Comparison of ENCODE assay signal across 17 cellular contexts in genomic region chr10:133123746-133124356, GRCh38. TPM values are rescaled to one million over a fixed set of nuclear protein-coding genes. Genes with fewer than 3 reads are reported as not detected.
DNase-seq lines count a peak whose midpoint lies in the region; ATAC-seq and TF ChIP-seq lines count a peak whose summit lies in the region.
"Had no signal": no experiment of that assay in that cellular context is flagged by ENCODE, and none has a peak within 500 bp of the region (broad histone marks: within the 10 kb centered on the region; RNA-seq: fewer than 3 reads in every experiment).

No MANE protein-coding gene starts in this region.

- no peak overlapping the region for H4K91ac ChIP-seq in neuronal stem cell (ENCODE audit: low read depth, low read length, poor library complexity)

- H3K36me3 ChIP-seq in BE2C (no peaks in the 10 kb centered on the region), neuronal stem cell (replicated peaks in 1 of 2; ENCODE audit: control insufficient read depth in 2 of 2, insufficient read depth in 2 of 2, low read length in 2 of 2) (no peaks in the 10 kb centered on the region)
- H3K36me3 ChIP-seq: BLaER1, HAP-1 had no signal

- H4K8ac ChIP-seq in neuronal stem cell (ENCODE audit: low read depth, low read length), result no peak overlapping the region

- H3K9ac ChIP-seq in neuronal stem cell (ENCODE audit: low read depth, low read length, poor library complexity), result peak overlapping the region; percentile 64
- H3K9ac ChIP-seq: BLaER1 had no signal

- peak overlapping the region; percentile 79 for H2AK5ac ChIP-seq in neuronal stem cell (ENCODE audit: low read depth, low read length)

- H3K27me3 Mint-ChIP-seq in chondrocyte (ENCODE audit: low read depth), result peaks cover 17% of the 10 kb centered on the region

- ATAC-seq in activated CD4-positive, CD25-positive, alpha-beta regulatory T cell treated with anti-CD3 and anti-CD28 coated beads, Interleukin-2, amount 50 U/mL, for 24 hours, result no peak
- no peak for ATAC-seq in GM18907 (IDR thresholded peaks at IDR 0.05; ENCODE audit: unreplicated experiment)
- ATAC-seq in HG02885 (IDR thresholded peaks at IDR 0.05; ENCODE audit: poor library complexity, unreplicated experiment), result no peak

- no peak overlapping the region for H3K27ac Mint-ChIP-seq in chondrocyte (ENCODE audit: unreplicated experiment)

- no peak overlapping the region for H3K23ac ChIP-seq in neuronal stem cell (ENCODE audit: low read depth, low read length, poor library complexity)

- peak overlapping the region; percentile 93 for H2BK15ac ChIP-seq in neuronal stem cell (ENCODE audit: low read length)

- H3K18ac ChIP-seq in neuronal stem cell (ENCODE audit: low read length), result peak overlapping the region; percentile 57

- peak overlapping the region; percentile 94 for H2BK12ac ChIP-seq in neuronal stem cell (ENCODE audit: low read length)

- H3K4me1 ChIP-seq in BE2C, result no peaks in the 10 kb centered on the region
- H3K4me1 ChIP-seq in neuronal stem cell (ENCODE audit: control insufficient read depth in 2 of 2, insufficient read depth in 1 of 2, low read depth in 1 of 2, low read length in 2 of 2), result peaks cover 0 to 4% of the 10 kb centered on the region in 2 donors
- H3K4me1 ChIP-seq: HAP-1 had no signal

- no peak for TF ChIP-seq CTCF in BE2C (IDR thresholded peaks at IDR 0.05; ENCODE audit: low read depth, low read length)
- no peak for TF ChIP-seq CTCF in chondrocyte (IDR thresholded peaks at IDR 0.05)

- DNase-seq in activated CD4-positive, CD25-positive, alpha-beta regulatory T cell treated with anti-CD3 and anti-CD28 coated beads, Interleukin-2, amount 50 U/mL, for 72 hours, result peak; percentile 24
- DNase-seq in BE2C (peak; percentile 2), chondrocyte (ENCODE audit: low spot score) (peak; percentile 77), neuronal stem cell (ENCODE audit: low spot score) (no peak), midbrain (lab: John Stamatoyannopoulos, UW) (no peak)
- DNase-seq: GF-D8, NCI-H1436 treated with DMSO at 0.1 percent for 48 hours, NCI-H2081 treated with DMSO at 0.1 percent for 48 hours, NCI-H524 had no signal

- H3K9me3 Mint-ChIP-seq in chondrocyte (ENCODE audit: low read depth), result peaks cover 10% of the 10 kb centered on the region

- peak overlapping the region; percentile 54 for H2BK5ac ChIP-seq in neuronal stem cell (ENCODE audit: low read length)

- H3K27me3 ChIP-seq in BE2C (peaks cover 5% of the 10 kb centered on the region), neuronal stem cell (ENCODE audit: control insufficient read depth in 3 of 3, insufficient read depth in 3 of 3, low read depth in 1 of 3, low read length in 3 of 3) (peaks cover 0 to 12% (median 12%) of the 10 kb centered on the region in 3 experiments)

- no peak overlapping the region for H3K27ac ChIP-seq in neuronal stem cell (replicated peaks; ENCODE audit: low read length)
- H3K27ac ChIP-seq: 22Rv1, BLaER1 had no signal

- H3K4me2 ChIP-seq in neuronal stem cell (ENCODE audit: insufficient read depth, low read length, poor library complexity, severe bottlenecking), result no peak overlapping the region

- H3K4me3 ChIP-seq in BE2C (ENCODE audit: low read depth, low read length) (no peak overlapping the region), neuronal stem cell (ENCODE audit: low read length in 2 of 2) (no peak overlapping the region)
- H3K4me3 ChIP-seq: BLaER1, HAP-1 had no signal

- H3K4me1 Mint-ChIP-seq in chondrocyte (ENCODE audit: low read depth), result no peaks in the 10 kb centered on the region

- H3K79me1 ChIP-seq in neuronal stem cell (ENCODE audit: low read depth, low read length), result peaks cover 3% of the 10 kb centered on the region

- peak overlapping the region; percentile 94 for H3K14ac ChIP-seq in neuronal stem cell (ENCODE audit: low read length)

- H3K4ac ChIP-seq in neuronal stem cell (ENCODE audit: low read length), result no peak overlapping the region

- H2BK120ac ChIP-seq in neuronal stem cell (ENCODE audit: low read depth, low read length), result no peak overlapping the region

- no CpG with 5 or more reads among the region's 23 CpGs for WGBS in neuronal stem cell (ENCODE audit: extremely low coverage in 2 of 2, insufficient read length in 2 of 2, insufficient replicate concordance in 1 of 2), 2 donors

- peaks cover under 1% of the 10 kb centered on the region for H3K36me3 Mint-ChIP-seq in chondrocyte (ENCODE audit: low read depth)
- H3K36me3 Mint-ChIP-seq: IgD-negative memory B cell had no signal

- H3K4me3 Mint-ChIP-seq in chondrocyte (ENCODE audit: unreplicated experiment), result no peak overlapping the region
- H3K4me3 Mint-ChIP-seq: IgD-negative memory B cell had no signal

- H2AFZ ChIP-seq in neuronal stem cell (ENCODE audit: low read length), result no peak overlapping the region

- no peaks in the 10 kb centered on the region for H3K9me3 ChIP-seq in BE2C
- H3K9me3 ChIP-seq in neuronal stem cell (replicated peaks in 1 of 2; ENCODE audit: control insufficient read depth in 2 of 2, insufficient read depth in 1 of 2, low read depth in 1 of 2, low read length in 2 of 2), result peaks cover 0 to 14% of the 10 kb centered on the region in 2 donors
- H3K9me3 ChIP-seq: HAP-1 had no signal

RNA-seq across cellular contexts. Expression of gene ADGRA1, which starts 36.1 kb away (rescaled TPM):
- polyA plus RNA-seq in BE2C (2012; ENCODE audit: insufficient read depth, insufficient read length, low read depth), result not detected
- not detected in 3 replicates for total RNA-seq in chondrocyte
- polyA plus RNA-seq in neuronal stem cell (2013, experiment 1 of 2), result 0.08 TPM
- polyA plus RNA-seq in neuronal stem cell (2013, experiment 2 of 2), result 0.07 TPM
- total RNA-seq: HT-29 had no signal
- polyA plus RNA-seq: IgD-negative memory B cell had no signal

RNA-seq across cellular contexts. Expression of gene KNDC1, which starts 36.2 kb away (rescaled TPM):
- 3.9 TPM for polyA plus RNA-seq in BE2C (2012; ENCODE audit: insufficient read depth, insufficient read length, low read depth)
- total RNA-seq in chondrocyte, result 0.24 to 0.72 TPM (median 0.55 TPM) in 3 replicates
- polyA plus RNA-seq in neuronal stem cell (2013, experiment 1 of 2), result 6.4 TPM
- polyA plus RNA-seq in neuronal stem cell (2013, experiment 2 of 2), result 6.1 TPM

Comparison
In these comparisons a context has a peak if more than half of its experiments do, and no peak if none do; other contexts are left out.
1. DNase-seq: peak in activated CD4-positive, CD25-positive, alpha-beta regulatory T cell treated with anti-CD3 and anti-CD28 coated beads, Interleukin-2, amount 50 U/mL, for 72 hours (single experiment), BE2C (single experiment) and chondrocyte (single experiment); none in neuronal stem cell (single experiment) and midbrain (single experiment).